ENCODE assay signal across 9 cellular contexts in genomic region chr2:152499921-152500320, GRCh38.
DNase-seq lines count a peak whose midpoint lies in the region; ATAC-seq and TF ChIP-seq lines count a peak whose summit lies in the region.
"Had no signal": no experiment of that assay in that cellular context is flagged by ENCODE, and none has a peak within 500 bp of the region (broad histone marks: within the 10 kb centered on the region; RNA-seq: fewer than 3 reads in every experiment).

No MANE protein-coding gene starts in this region.

- ATAC-seq in esophagus mucosa (no peak), HG03520 (IDR thresholded peaks at IDR 0.05; ENCODE audit: unreplicated experiment) (no peak)
- ATAC-seq: naive thymus-derived CD4-positive, alpha-beta T cell had no signal

- H3K4me3 Mint-ChIP-seq in activated naive CD8-positive, alpha-beta T cell treated with anti-CD3 and anti-CD28 coated beads for 36 hours, result no peak overlapping the region

- H3K4me1 Mint-ChIP-seq in activated naive CD8-positive, alpha-beta T cell treated with anti-CD3 and anti-CD28 coated beads for 36 hours, result no peaks in the 10 kb centered on the region

- no peak overlapping the region for H3K9ac ChIP-seq in rectal smooth muscle tissue (ENCODE audit: low read length)

- H3K4me1 ChIP-seq in rectal smooth muscle tissue (ENCODE audit: control insufficient read depth, insufficient read depth, low read length), result no peaks in the 10 kb centered on the region

- TF ChIP-seq CTCF in GM12865 (IDR thresholded peaks at IDR 0.05; ENCODE audit: insufficient read depth, low read depth, low read length, missing control alignments), result no peak
- no peak for TF ChIP-seq CTCF in foreskin fibroblast (IDR thresholded peaks at IDR 0.05; ENCODE audit: low read depth, low read length)

- H3K36me3 Mint-ChIP-seq in activated naive CD8-positive, alpha-beta T cell treated with anti-CD3 and anti-CD28 coated beads for 36 hours, result no peaks in the 10 kb centered on the region

- H3K9me3 Mint-ChIP-seq in activated naive CD8-positive, alpha-beta T cell treated with anti-CD3 and anti-CD28 coated beads for 36 hours, result no peaks in the 10 kb centered on the region

- H3K36me3 ChIP-seq in rectal smooth muscle tissue (ENCODE audit: control insufficient read depth, insufficient read depth, low read length), result no peaks in the 10 kb centered on the region

- no peak overlapping the region for H3K27ac Mint-ChIP-seq in activated naive CD8-positive, alpha-beta T cell treated with anti-CD3 and anti-CD28 coated beads for 36 hours
- H3K27ac Mint-ChIP-seq: naive thymus-derived CD4-positive, alpha-beta T cell had no signal

- H3K27ac ChIP-seq in rectal smooth muscle tissue (ENCODE audit: low read depth, low read length), result peak overlapping the region; percentile 44

- no peaks in the 10 kb centered on the region for H3K27me3 ChIP-seq in rectal smooth muscle tissue (ENCODE audit: control insufficient read depth, insufficient read depth, low read length)

- peaks cover 17% of the 10 kb centered on the region for H3K27me3 Mint-ChIP-seq in activated naive CD8-positive, alpha-beta T cell treated with anti-CD3 and anti-CD28 coated beads for 36 hours

- H3K4me3 ChIP-seq in GM12865 (ENCODE audit: low read depth, low read length) (0 out of 2 replicates have a peak overlapping the region, but pooled peaks have one; percentile 4), foreskin fibroblast (ENCODE audit: low read depth in 1 of 2, low read length in 2 of 2) (no peak overlapping the region), rectal smooth muscle tissue (ENCODE audit: low read length) (no peak overlapping the region)

- DNase-seq in GM12865 (ENCODE audit: low read depth) (peak; percentile 46), MV-4-11 (lab: John Stamatoyannopoulos, UW) (peak; percentile 8), foreskin fibroblast (peak; percentile 38 to 62), COLO829 (ENCODE audit: low spot score) (no peak)
- DNase-seq in activated naive CD8-positive, alpha-beta T cell treated with anti-CD3 and anti-CD28 coated beads for 36 hours, result no peak
- DNase-seq: naive thymus-derived CD4-positive, alpha-beta T cell had no signal

Comparison
In these comparisons a context has a peak if more than half of its experiments do, and no peak if none do; other contexts are left out.
1. DNase-seq: peak in GM12865 (single experiment), MV-4-11 (single experiment) and foreskin fibroblast (2 of 2); none in activated naive CD8-positive, alpha-beta T cell treated with anti-CD3 and anti-CD28 coated beads for 36 hours (single experiment) and COLO829 (single experiment).